15 cellular contexts compared by ENCODE assay signal in the genomic region with DNA sequence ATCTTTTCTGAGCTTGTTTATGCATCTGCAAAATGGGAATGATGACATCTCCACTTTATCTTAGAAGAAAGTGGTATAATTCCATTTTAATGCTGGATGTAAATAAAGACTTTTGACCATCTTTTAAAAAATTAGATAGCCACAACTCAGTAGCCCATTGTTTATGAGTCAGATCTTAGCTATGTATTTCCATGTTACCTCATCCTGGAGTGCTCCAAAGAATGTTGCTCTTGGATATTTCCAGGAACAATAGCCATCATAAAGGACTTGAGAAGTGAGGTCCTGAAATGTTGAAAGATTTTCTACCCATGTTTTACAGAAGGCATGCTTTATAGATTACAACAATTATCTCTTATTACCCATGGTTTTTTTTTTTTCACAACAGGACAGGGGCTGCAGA.
DNase-seq lines count a peak whose midpoint lies in the region; ATAC-seq, FAIRE-seq and TF ChIP-seq lines count a peak whose summit lies in the region.
"Had no signal": no experiment of that assay in that cellular context is flagged by ENCODE, and none has a peak within 500 bp of the region (broad histone marks: within the 10 kb centered on the region; RNA-seq: fewer than 3 reads in every experiment).

No MANE protein-coding gene starts in this region.

- H3K27ac ChIP-seq in AG04450 (ENCODE audit: low read depth, low read length) (no peak overlapping the region), mammary epithelial cell (ENCODE audit: insufficient read depth, low read depth, low read length) (peak overlapping the region; percentile 14), keratinocyte (ENCODE audit: control insufficient read depth, insufficient read depth, low read length) (no peak overlapping the region)
- no peak overlapping the region for H3K27ac ChIP-seq in naive thymus-derived CD4-positive, alpha-beta T cell (ENCODE audit: low read depth, low read length)
- H3K27ac ChIP-seq: A549, heart left ventricle, thoracic aorta had no signal

- H3K9me1 ChIP-seq in keratinocyte (ENCODE audit: control insufficient read depth, extremely low read depth, insufficient read depth, low read length) = no peaks in the 10 kb centered on the region

- H3K4me1 ChIP-seq in mammary epithelial cell (ENCODE audit: insufficient read depth, low read length) (peaks cover 9% of the 10 kb centered on the region), keratinocyte (ENCODE audit: control insufficient read depth, extremely low read depth, insufficient read depth, low read length) (peaks cover 4% of the 10 kb centered on the region)
- no peaks in the 10 kb centered on the region for H3K4me1 ChIP-seq in naive thymus-derived CD4-positive, alpha-beta T cell (ENCODE audit: control insufficient read depth in 2 of 2, insufficient read depth in 2 of 2, low read length in 2 of 2)
- H3K4me1 ChIP-seq: A549, heart left ventricle had no signal

- in situ Hi-C loops in mammary epithelial cell (cut with MboI; ENCODE audit: low sequenced_read_pairs in 2 of 2) = loop anchor here in 1 of 2 donors (10.0 kb wide), 1 partner anchor 827 kb away; no protein-coding TSS in a partner anchor

- peaks cover 0 to 13% (median 7%) of the 10 kb centered on the region in 5 donors for H3K27me3 Mint-ChIP-seq in naive thymus-derived CD4-positive, alpha-beta T cell
- peaks cover 8% of the 10 kb centered on the region for H3K27me3 Mint-ChIP-seq in activated CD4-positive, alpha-beta T cell treated with anti-CD3 and anti-CD28 coated beads, Interleukin-2, amount 10 ng/mL, durations not matched to agents 7 days and 5 days
- H3K27me3 Mint-ChIP-seq: activated naive CD8-positive, alpha-beta T cell treated with anti-CD3 and anti-CD28 coated beads, Interleukin-2, amount 50 U/mL, for 24 hours had no signal

- TF ChIP-seq CTCF in AG04450 (IDR thresholded peaks at IDR 0.05; ENCODE audit: low read depth, low read length) (no peak), mammary epithelial cell (conservative IDR thresholded peaks at IDR 0.05 in 1 of 2, IDR thresholded peaks at IDR 0.05 in 1 of 2; ENCODE audit: extremely low read depth in 1 of 2, insufficient read depth in 1 of 2, low read depth in 1 of 2, low read length in 2 of 2) (no peak), keratinocyte (optimal IDR thresholded peaks at IDR 0.05 in 1 of 3, IDR thresholded peaks at IDR 0.05 in 1 of 3, conservative IDR thresholded peaks at IDR 0.05 in 1 of 3; ENCODE audit: extremely low read depth in 1 of 3, insufficient read depth in 2 of 3, low read length in 3 of 3) (no peak)

- intact Hi-C loops in mammary epithelial cell (cut with micrococcal nuclease) = no loop called here
- intact Hi-C loops in naive thymus-derived CD4-positive, alpha-beta T cell (cut with micrococcal nuclease) = no loop called here

- DNase-seq in AG04450 (ENCODE audit: low read depth, low spot score) (peak; percentile 27), HTR-8/SVneo (ENCODE audit: insufficient read length, low spot score) (peak; percentile 3), mammary epithelial cell (peak; percentile 29), keratinocyte (ENCODE audit: low read depth, low spot score) (no peak), DMS 273 treated with DMSO at 0.1 percent for 48 hours (lab: John Stamatoyannopoulos, UW) (no peak)
- no peak for DNase-seq in naive thymus-derived CD4-positive, alpha-beta T cell
- no peak for DNase-seq in activated CD4-positive, alpha-beta T cell treated with anti-CD3 and anti-CD28 coated beads, Interleukin-2, amount 10 ng/mL, durations not matched to agents 7 days and 5 days
- DNase-seq: activated naive CD8-positive, alpha-beta T cell treated with anti-CD3 and anti-CD28 coated beads, Interleukin-2, amount 50 U/mL, for 24 hours; heart left ventricle; MG63; stimulated activated CD4-positive, alpha-beta T cell treated with anti-CD3 and anti-CD28 coated beads, Interleukin-12 subunit alpha, Interleukin-12 subunit beta, amount 100 ng/mL, for 4 hours had no signal

- peaks cover 0 to 4% (median 0%) of the 10 kb centered on the region in 11 donors for H3K9me3 Mint-ChIP-seq in naive thymus-derived CD4-positive, alpha-beta T cell
- H3K9me3 Mint-ChIP-seq in activated CD4-positive, alpha-beta T cell treated with anti-CD3 and anti-CD28 coated beads, Interleukin-2, amount 10 ng/mL, durations not matched to agents 7 days and 5 days = no peaks in the 10 kb centered on the region
- H3K9me3 Mint-ChIP-seq: activated naive CD8-positive, alpha-beta T cell treated with anti-CD3 and anti-CD28 coated beads, Interleukin-2, amount 50 U/mL, for 24 hours had no signal

- no peaks in the 10 kb centered on the region for H3K36me3 Mint-ChIP-seq in naive thymus-derived CD4-positive, alpha-beta T cell
- no peaks in the 10 kb centered on the region for H3K36me3 Mint-ChIP-seq in activated CD4-positive, alpha-beta T cell treated with anti-CD3 and anti-CD28 coated beads, Interleukin-2, amount 10 ng/mL, durations not matched to agents 7 days and 5 days (ENCODE audit: low read depth)

- CTCF ChIA-PET in AG04450 (lab: Charles Lee) (interaction anchor here (2.2 to 3.2 kb wide), 2 partner anchors 10 to 26 kb away, joined by 15 to 18 read pairs; no protein-coding TSS in a partner anchor), mammary epithelial cell (lab: Charles Lee; ENCODE audit: low non-redundant PET) (no interaction called here)
- CTCF ChIA-PET in naive thymus-derived CD4-positive, alpha-beta T cell (lab: Charles Lee) = no interaction called here
- CTCF ChIA-PET in activated CD4-positive, alpha-beta T cell treated with anti-CD3 and anti-CD28 coated beads, Interleukin-2, amount 10 ng/mL, durations not matched to agents 7 days and 5 days (lab: Charles Lee) = interaction anchor here (0.6 to 1.6 kb wide), 3 partner anchors 10 to 598 kb away, joined by 3 to 4 read pairs (median 3); no protein-coding TSS in a partner anchor

- H3K9ac ChIP-seq in mammary epithelial cell (ENCODE audit: insufficient read depth, low read length) (no peak overlapping the region), keratinocyte (ENCODE audit: control insufficient read depth, extremely low read depth, insufficient read depth, low read length) (no peak overlapping the region)

- H3K36me3 ChIP-seq in mammary epithelial cell (ENCODE audit: insufficient read depth, low read length) (no peaks in the 10 kb centered on the region), keratinocyte (ENCODE audit: control insufficient read depth in 2 of 2, extremely low read depth in 1 of 2, insufficient read depth in 2 of 2, low read length in 2 of 2) (no peaks in the 10 kb centered on the region)
- H3K36me3 ChIP-seq in naive thymus-derived CD4-positive, alpha-beta T cell (ENCODE audit: control insufficient read depth in 2 of 3, insufficient read depth in 3 of 3, low read length in 3 of 3) = no peaks in the 10 kb centered on the region
- H3K36me3 ChIP-seq: heart left ventricle, MG63, thoracic aorta had no signal

- H3K4me3 ChIP-seq in AG04450 (ENCODE audit: low read depth, low read length) (no peak overlapping the region), mammary epithelial cell (replicated peaks in 1 of 3; ENCODE audit: insufficient read depth in 1 of 3, low read depth in 2 of 3, low read length in 3 of 3) (no peak overlapping the region), keratinocyte (ENCODE audit: control insufficient read depth in 2 of 3, extremely low read depth in 1 of 3, insufficient read depth in 2 of 3, low read depth in 1 of 3, low read length in 3 of 3) (no peak overlapping the region)
- H3K4me3 ChIP-seq in naive thymus-derived CD4-positive, alpha-beta T cell (ENCODE audit: low read length) = no peak overlapping the region
- H3K4me3 ChIP-seq: A549, heart left ventricle, MG63, thoracic aorta had no signal

- dilution Hi-C loops in mammary epithelial cell (cut with HindIII; ENCODE audit: low sequenced_read_pairs) (no loop called here), keratinocyte (cut with MboI; ENCODE audit: extremely low pct_ligation_motif_present, low sequenced_read_pairs) (no loop called here)

- H3K4me1 Mint-ChIP-seq in naive thymus-derived CD4-positive, alpha-beta T cell = no peaks in the 10 kb centered on the region
- H3K4me1 Mint-ChIP-seq in activated CD4-positive, alpha-beta T cell treated with anti-CD3 and anti-CD28 coated beads, Interleukin-2, amount 10 ng/mL, durations not matched to agents 7 days and 5 days = no peaks in the 10 kb centered on the region
- H3K4me1 Mint-ChIP-seq: activated naive CD8-positive, alpha-beta T cell treated with anti-CD3 and anti-CD28 coated beads, Interleukin-2, amount 50 U/mL, for 24 hours had no signal

- H3K9me3 ChIP-seq in AG04450 (ENCODE audit: control insufficient read depth, insufficient read depth, low read length) (no peaks in the 10 kb centered on the region), mammary epithelial cell (replicated peaks; ENCODE audit: insufficient read depth, low read length) (no peaks in the 10 kb centered on the region), keratinocyte (ENCODE audit: control insufficient read depth, low read depth, low read length) (no peaks in the 10 kb centered on the region)
- no peaks in the 10 kb centered on the region for H3K9me3 ChIP-seq in naive thymus-derived CD4-positive, alpha-beta T cell (ENCODE audit: control insufficient read depth in 2 of 3, low read length in 3 of 3)
- H3K9me3 ChIP-seq: A549, MG63, thoracic aorta had no signal

- FAIRE-seq in HTR-8/SVneo (lab: Jason Lieb, UNC) = no peak
- peak; percentile 65 for FAIRE-seq in keratinocyte (lab: Jason Lieb, UNC)
- FAIRE-seq: A549 had no signal

- no peaks in the 10 kb centered on the region for H4K20me1 ChIP-seq in mammary epithelial cell (ENCODE audit: insufficient read depth, low read length)
- H4K20me1 ChIP-seq in keratinocyte (ENCODE audit: control insufficient read depth, extremely low read depth, insufficient read depth, low read length) = no peaks in the 10 kb centered on the region

- peak overlapping the region; percentile 67 for H3K4me2 ChIP-seq in mammary epithelial cell (ENCODE audit: insufficient read depth, low read depth, low read length)
- H3K4me2 ChIP-seq in keratinocyte (ENCODE audit: control insufficient read depth, extremely low read depth, insufficient read depth, low read depth, low read length) = peak overlapping the region; percentile 45
- H3K4me2 ChIP-seq: A549 had no signal

- H2AFZ ChIP-seq in mammary epithelial cell (ENCODE audit: low read depth, low read length) (no peak overlapping the region), keratinocyte (ENCODE audit: control insufficient read depth, low read length) (no peak overlapping the region)

- no peak overlapping the region for H3K27ac Mint-ChIP-seq in naive thymus-derived CD4-positive, alpha-beta T cell
- no peak overlapping the region for H3K27ac Mint-ChIP-seq in activated CD4-positive, alpha-beta T cell treated with anti-CD3 and anti-CD28 coated beads, Interleukin-2, amount 10 ng/mL, durations not matched to agents 7 days and 5 days
- H3K27ac Mint-ChIP-seq: activated naive CD8-positive, alpha-beta T cell treated with anti-CD3 and anti-CD28 coated beads, Interleukin-2, amount 50 U/mL, for 24 hours had no signal

- POLR2A ChIA-PET in AG04450 (lab: Yijun Ruan, JAX) = interaction anchor here (0.7 kb wide), 1 partner anchor 19 kb away, joined by 5 read pairs; no protein-coding TSS in a partner anchor
- POLR2A ChIA-PET in naive thymus-derived CD4-positive, alpha-beta T cell (lab: Charles Lee) = no interaction called here
- POLR2A ChIA-PET in activated CD4-positive, alpha-beta T cell treated with anti-CD3 and anti-CD28 coated beads, Interleukin-2, amount 10 ng/mL, durations not matched to agents 7 days and 5 days (lab: Charles Lee) = no interaction called here

- H3K4me3 Mint-ChIP-seq in naive thymus-derived CD4-positive, alpha-beta T cell = no peak overlapping the region
- H3K4me3 Mint-ChIP-seq in activated CD4-positive, alpha-beta T cell treated with anti-CD3 and anti-CD28 coated beads, Interleukin-2, amount 10 ng/mL, durations not matched to agents 7 days and 5 days = no peak overlapping the region
- H3K4me3 Mint-ChIP-seq: activated naive CD8-positive, alpha-beta T cell treated with anti-CD3 and anti-CD28 coated beads, Interleukin-2, amount 50 U/mL, for 24 hours had no signal

- H3K27me3 ChIP-seq in AG04450 (ENCODE audit: control insufficient read depth, insufficient read depth, low read length) = no peaks in the 10 kb centered on the region
- no peaks in the 10 kb centered on the region for H3K27me3 ChIP-seq in mammary epithelial cell (ENCODE audit: insufficient read depth, low read length)
- no peaks in the 10 kb centered on the region for H3K27me3 ChIP-seq in keratinocyte (ENCODE audit: control insufficient read depth, extremely low read depth, insufficient read depth, low read length)
- peaks cover 0 to 3% of the 10 kb centered on the region in 2 donors for H3K27me3 ChIP-seq in naive thymus-derived CD4-positive, alpha-beta T cell (ENCODE audit: control insufficient read depth in 2 of 2, insufficient read depth in 2 of 2, low read length in 2 of 2)
- H3K27me3 ChIP-seq: heart left ventricle, MG63 had no signal

- H3K79me2 ChIP-seq in mammary epithelial cell (ENCODE audit: insufficient read depth, low read length) (no peaks in the 10 kb centered on the region), keratinocyte (ENCODE audit: control insufficient read depth, insufficient read depth, low read length) (no peaks in the 10 kb centered on the region)

- ATAC-seq in naive thymus-derived CD4-positive, alpha-beta T cell = no peak
- ATAC-seq in GM21786 (IDR thresholded peaks at IDR 0.05; ENCODE audit: unreplicated experiment) = no peak
- ATAC-seq: A549; activated CD4-positive, CD25-positive, alpha-beta regulatory T cell treated with anti-CD3 and anti-CD28 coated beads, Interleukin-2, amount 50 U/mL, for 24 hours; activated naive CD8-positive, alpha-beta T cell treated with anti-CD3 and anti-CD28 coated beads, Interleukin-2, amount 50 U/mL, for 24 hours; heart left ventricle had no signal

- no TSS peak for BruUV-seq in mammary epithelial cell (replicated peaks; lab: Mats Ljungman, UMichigan)

Comparison
In these comparisons a context has a peak if more than half of its experiments do, and no peak if none do; other contexts are left out.
1. DNase-seq: peak in AG04450 (single experiment), HTR-8/SVneo (single experiment) and mammary epithelial cell (single experiment); none in keratinocyte (single experiment), DMS 273 treated with DMSO at 0.1 percent for 48 hours (single experiment), naive thymus-derived CD4-positive, alpha-beta T cell (0 of 9) and activated CD4-positive, alpha-beta T cell treated with anti-CD3 and anti-CD28 coated beads, Interleukin-2, amount 10 ng/mL, durations not matched to agents 7 days and 5 days (single experiment).
2. CTCF ChIA-PET loops: an anchor here in AG04450 (2.2 to 3.2 kb wide) and activated CD4-positive, alpha-beta T cell treated with anti-CD3 and anti-CD28 coated beads, Interleukin-2, amount 10 ng/mL, durations not matched to agents 7 days and 5 days (0.6 to 1.6 kb wide); none called in mammary epithelial cell and naive thymus-derived CD4-positive, alpha-beta T cell.